ENCODE assay signal across 1 cellular context in the genomic region with DNA sequence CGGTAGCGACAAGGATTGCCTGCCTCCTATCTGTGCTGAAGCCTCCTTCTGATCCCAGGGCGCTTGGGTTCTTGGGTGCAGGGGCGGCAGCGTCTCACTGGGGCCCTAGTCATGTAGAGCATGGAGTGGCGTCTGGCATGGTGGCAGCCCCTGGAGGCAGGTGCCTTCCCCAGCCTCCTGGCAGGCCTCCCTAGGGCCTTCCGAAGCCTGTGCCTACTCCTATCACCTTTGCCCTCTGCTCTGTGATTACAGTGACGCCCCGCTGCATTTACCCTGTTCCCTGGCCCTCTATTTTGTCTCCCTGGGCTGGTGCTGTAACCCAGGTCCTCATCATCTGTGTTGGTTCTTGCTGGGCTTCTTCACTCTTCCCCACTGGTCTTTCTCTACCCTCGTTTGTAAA.
TF ChIP-seq lines count a peak whose summit lies in the region.

No MANE protein-coding gene starts in this region.

TF ChIP-seq in WTC11, 78 proteins besides CTCF, POLR2A, EP300 and RAD21 (continued from another document):
- TF ChIP-seq, protein P1, sequence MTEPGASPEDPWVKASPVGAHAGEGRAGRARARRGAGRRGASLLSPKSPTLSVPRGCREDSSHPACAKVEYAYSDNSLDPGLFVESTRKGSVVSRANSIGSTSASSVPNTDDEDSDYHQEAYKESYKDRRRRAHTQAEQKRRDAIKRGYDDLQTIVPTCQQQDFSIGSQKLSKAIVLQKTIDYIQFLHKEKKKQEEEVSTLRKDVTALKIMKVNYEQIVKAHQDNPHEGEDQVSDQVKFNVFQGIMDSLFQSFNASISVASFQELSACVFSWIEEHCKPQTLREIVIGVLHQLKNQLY (CRISPR knock-in tag; IDR thresholded peaks at IDR 0.05) = no peak
- TF ChIP-seq, protein P2, sequence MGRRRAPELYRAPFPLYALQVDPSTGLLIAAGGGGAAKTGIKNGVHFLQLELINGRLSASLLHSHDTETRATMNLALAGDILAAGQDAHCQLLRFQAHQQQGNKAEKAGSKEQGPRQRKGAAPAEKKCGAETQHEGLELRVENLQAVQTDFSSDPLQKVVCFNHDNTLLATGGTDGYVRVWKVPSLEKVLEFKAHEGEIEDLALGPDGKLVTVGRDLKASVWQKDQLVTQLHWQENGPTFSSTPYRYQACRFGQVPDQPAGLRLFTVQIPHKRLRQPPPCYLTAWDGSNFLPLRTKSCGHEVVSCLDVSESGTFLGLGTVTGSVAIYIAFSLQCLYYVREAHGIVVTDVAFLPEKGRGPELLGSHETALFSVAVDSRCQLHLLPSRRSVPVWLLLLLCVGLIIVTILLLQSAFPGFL (CRISPR knock-in tag; IDR thresholded peaks at IDR 0.05; ENCODE audit: borderline replicate concordance) = no peak
- TF ChIP-seq FOXP1 (CRISPR knock-in tag; IDR thresholded peaks at IDR 0.05; ENCODE audit: borderline replicate concordance) (no peak), ELF4 (CRISPR knock-in tag; IDR thresholded peaks at IDR 0.05; ENCODE audit: low read depth) (no peak), E2F4 (CRISPR knock-in tag; IDR thresholded peaks at IDR 0.05; ENCODE audit: borderline replicate concordance, low read depth) (no peak), TEAD1 (CRISPR knock-in tag; IDR thresholded peaks at IDR 0.05) (no peak), ZNF423 (CRISPR knock-in tag; IDR thresholded peaks at IDR 0.05) (no peak)
